ENCODE assay signal across 9 cellular contexts in genomic region chr2:38527338-38528007, GRCh38.
DNase-seq lines count a peak whose midpoint lies in the region; ATAC-seq and TF ChIP-seq lines count a peak whose summit lies in the region.
"Had no signal": no experiment of that assay in that cellular context is flagged by ENCODE, and none has a peak within 500 bp of the region (broad histone marks: within the 10 kb centered on the region; RNA-seq: fewer than 3 reads in every experiment).

No MANE protein-coding gene starts in this region.

- H3K27ac Mint-ChIP-seq in naive thymus-derived CD4-positive, alpha-beta T cell: no peak overlapping the region
- H3K27ac Mint-ChIP-seq in activated naive CD4-positive, alpha-beta T cell treated with anti-CD3 and anti-CD28 coated beads for 36 hours: no peak overlapping the region

- H3K4me1 ChIP-seq in HUES64 (ENCODE audit: insufficient read depth, low read length) (peaks cover 20% of the 10 kb centered on the region; the same call in 1 of the 2 replicates), ovary (ENCODE audit: insufficient read depth) (peaks cover 4% of the 10 kb centered on the region)
- no peaks in the 10 kb centered on the region for H3K4me1 ChIP-seq in naive thymus-derived CD4-positive, alpha-beta T cell (ENCODE audit: control insufficient read depth in 2 of 2, insufficient read depth in 2 of 2, low read length in 2 of 2)

- POLR2A ChIA-PET in AG04449 (lab: Yijun Ruan, JAX): interaction anchor here (1.2 kb wide), 1 partner anchor 223 kb away, joined by 6 read pairs; the partner anchor contains the start of gene SRSF7
- POLR2A ChIA-PET in naive thymus-derived CD4-positive, alpha-beta T cell (lab: Charles Lee): no interaction called here

- H3K9me3 ChIP-seq in HUES64 (ENCODE audit: insufficient read depth, low read depth, low read length): no peaks in the 10 kb centered on the region
- no peaks in the 10 kb centered on the region for H3K9me3 ChIP-seq in naive thymus-derived CD4-positive, alpha-beta T cell (ENCODE audit: control insufficient read depth in 2 of 3, low read length in 3 of 3)
- H3K9me3 ChIP-seq in ovary: no peaks in the 10 kb centered on the region
- H3K9me3 ChIP-seq: neutrophil had no signal

- peaks cover 0 to 5% (median 0%) of the 10 kb centered on the region in 5 donors for H3K36me3 Mint-ChIP-seq in naive thymus-derived CD4-positive, alpha-beta T cell
- no peaks in the 10 kb centered on the region for H3K36me3 Mint-ChIP-seq in activated naive CD4-positive, alpha-beta T cell treated with anti-CD3 and anti-CD28 coated beads for 36 hours (ENCODE audit: low read depth)

- TF ChIP-seq POLR2A in ovary (IDR thresholded peaks at IDR 0.05): no peak

- 87% methylated on average over 4 of the region's 5 CpGs for WGBS in HUES64
- WGBS in ovary, 3 donors: 68 to 80% (median 73%) methylated on average over 5 of the region's 5 CpGs

- H3K36me3 ChIP-seq in HUES64 (ENCODE audit: insufficient read depth, low read length) (no peaks in the 10 kb centered on the region), ovary (no peaks in the 10 kb centered on the region)
- no peaks in the 10 kb centered on the region for H3K36me3 ChIP-seq in naive thymus-derived CD4-positive, alpha-beta T cell (ENCODE audit: control insufficient read depth in 2 of 3, insufficient read depth in 3 of 3, low read length in 3 of 3)
- H3K36me3 ChIP-seq: neutrophil had no signal

- DNase-seq in AG04449 (ENCODE audit: low read depth, low spot score): no peak
- no peak for DNase-seq in naive thymus-derived CD4-positive, alpha-beta T cell
- no peak for DNase-seq in ovary
- no peak for DNase-seq in activated naive CD4-positive, alpha-beta T cell treated with anti-CD3 and anti-CD28 coated beads for 36 hours
- no peak for DNase-seq in activated naive CD4-positive, alpha-beta T cell treated with Interleukin-2 at 50 U/mL for 16 hours

- peak overlapping the region; percentile 46 for H3K4me3 ChIP-seq in AG04449 (ENCODE audit: low read depth, low read length)
- H3K4me3 ChIP-seq in HUES64 (ENCODE audit: low read length): peak overlapping the region; percentile 43
- H3K4me3 ChIP-seq in naive thymus-derived CD4-positive, alpha-beta T cell (ENCODE audit: low read length): no peak overlapping the region
- H3K4me3 ChIP-seq in ovary: no peak overlapping the region

- no peak for ATAC-seq in naive thymus-derived CD4-positive, alpha-beta T cell
- ATAC-seq in GM18519 (IDR thresholded peaks at IDR 0.05; ENCODE audit: low FRiP score, unreplicated experiment): no peak

- H3K4me3 Mint-ChIP-seq in naive thymus-derived CD4-positive, alpha-beta T cell: peak overlapping the region in 7 of 10 donors; percentile 1 to 65 (median 53)
- H3K4me3 Mint-ChIP-seq in activated naive CD4-positive, alpha-beta T cell treated with anti-CD3 and anti-CD28 coated beads for 36 hours: no peak overlapping the region

- no peak overlapping the region for H3K27ac ChIP-seq in HUES64 (ENCODE audit: low read depth, low read length)
- peak overlapping the region; percentile 39 for H3K27ac ChIP-seq in cingulate gyrus (ENCODE audit: low read depth, low read length)
- no peak overlapping the region for H3K27ac ChIP-seq in naive thymus-derived CD4-positive, alpha-beta T cell (ENCODE audit: low read depth, low read length)
- peak overlapping the region in 1 of 2 donors; percentile 77 for H3K27ac ChIP-seq in ovary
- H3K27ac ChIP-seq: neutrophil had no signal

- CTCF ChIA-PET in AG04449 (lab: Yijun Ruan, JAX): interaction anchor here (1.0 kb wide), 1 partner anchor 9 kb away, joined by 6 read pairs; no protein-coding TSS in a partner anchor
- CTCF ChIA-PET in naive thymus-derived CD4-positive, alpha-beta T cell (lab: Charles Lee): no interaction called here
- CTCF ChIA-PET in activated naive CD4-positive, alpha-beta T cell treated with anti-CD3 and anti-CD28 coated beads for 36 hours (lab: Charles Lee): interaction anchor here (1.3 kb wide), 1 partner anchor 9 kb away, joined by 3 read pairs; no protein-coding TSS in a partner anchor

- no peaks in the 10 kb centered on the region for H3K9me3 Mint-ChIP-seq in naive thymus-derived CD4-positive, alpha-beta T cell
- H3K9me3 Mint-ChIP-seq in activated naive CD4-positive, alpha-beta T cell treated with anti-CD3 and anti-CD28 coated beads for 36 hours: no peaks in the 10 kb centered on the region

- H3K27me3 ChIP-seq in HUES64 (ENCODE audit: insufficient read depth, low read length) (no peaks in the 10 kb centered on the region), ovary (no peaks in the 10 kb centered on the region)
- H3K27me3 ChIP-seq in naive thymus-derived CD4-positive, alpha-beta T cell (ENCODE audit: control insufficient read depth in 2 of 2, insufficient read depth in 2 of 2, low read length in 2 of 2): peaks cover 0 to 3% of the 10 kb centered on the region in 2 donors

- intact Hi-C loops in naive thymus-derived CD4-positive, alpha-beta T cell (cut with micrococcal nuclease): no loop called here
- intact Hi-C loops in ovary (cut with DNase I): loop anchor here in 3 of 4 donors (10.0 kb wide), 3 partner anchors 63 to 213 kb away; partner anchors contain the start of gene ATL2 (in 1 of the 3)
- intact Hi-C loops in activated naive CD4-positive, alpha-beta T cell treated with anti-CD3 and anti-CD28 coated beads for 36 hours (cut with micrococcal nuclease): no loop called here

- no peak for TF ChIP-seq EP300 in ovary (IDR thresholded peaks at IDR 0.05)

- peaks cover 28 to 64% (median 41%) of the 10 kb centered on the region in 5 donors for H3K27me3 Mint-ChIP-seq in naive thymus-derived CD4-positive, alpha-beta T cell
- H3K27me3 Mint-ChIP-seq in activated naive CD4-positive, alpha-beta T cell treated with anti-CD3 and anti-CD28 coated beads for 36 hours (ENCODE audit: low read depth): peaks cover 21% of the 10 kb centered on the region

- TF ChIP-seq CTCF in AG04449 (IDR thresholded peaks at IDR 0.05; ENCODE audit: insufficient read depth, low read length, missing control alignments) (no peak), ovary (IDR thresholded peaks at IDR 0.05) (no peak)

- peaks cover 0 to 12% (median 8%) of the 10 kb centered on the region in 7 donors for H3K4me1 Mint-ChIP-seq in naive thymus-derived CD4-positive, alpha-beta T cell
- H3K4me1 Mint-ChIP-seq in activated naive CD4-positive, alpha-beta T cell treated with anti-CD3 and anti-CD28 coated beads for 36 hours (ENCODE audit: low read depth): peaks cover 4% of the 10 kb centered on the region

- peak overlapping the region; percentile 29; the same call in 1 of the 2 replicates for H3K9ac ChIP-seq in HUES64 (ENCODE audit: low read depth, low read length)

Comparison
In these comparisons a context has a peak if more than half of its experiments do, and no peak if none do; other contexts are left out.
1. H3K4me3 ChIP-seq: peak in AG04449 (single experiment) and HUES64 (single experiment); none in naive thymus-derived CD4-positive, alpha-beta T cell (single experiment) and ovary (single experiment).
2. intact Hi-C loops: an anchor here in ovary (10.0 kb wide); none called in naive thymus-derived CD4-positive, alpha-beta T cell and activated naive CD4-positive, alpha-beta T cell treated with anti-CD3 and anti-CD28 coated beads for 36 hours.